ENCODE assay signal across 12 cellular contexts in genomic region chr5:88824141-88824540, GRCh38. TPM values are rescaled to one million over a fixed set of nuclear protein-coding genes. Genes with fewer than 3 reads are reported as not detected.
DNase-seq lines count a peak whose midpoint lies in the region; ATAC-seq and TF ChIP-seq lines count a peak whose summit lies in the region.
"Had no signal": no experiment of that assay in that cellular context is flagged by ENCODE, and none has a peak within 500 bp of the region (broad histone marks: within the 10 kb centered on the region; RNA-seq: fewer than 3 reads in every experiment).

No MANE protein-coding gene starts in this region.

- H3K4me3 ChIP-seq in heart right ventricle (peak overlapping the region in 5 of 10 donors; percentile 2 to 37 (median 29)), SJSA1 (no peak overlapping the region), lower lobe of right lung (no peak overlapping the region), transverse colon (no peak overlapping the region), SJCRH30 (no peak overlapping the region)
- H3K4me3 ChIP-seq: A549, body of pancreas had no signal

- in situ Hi-C loops in transverse colon (cut with MboI; ENCODE audit: low pct_ligation_motif_present in 1 of 4, low pct_unique_long_range_greater_than_20kb in 1 of 4, low sequenced_read_pairs in 3 of 4) = no loop called here

- DNase-seq in heart right ventricle = no peak
- DNase-seq in cardiac septum (ENCODE audit: low spot score) = no peak
- DNase-seq in SJSA1 (ENCODE audit: low read depth in 1 of 2, low spot score in 2 of 2) = no peak
- DNase-seq in lower lobe of right lung = no peak
- no peak for DNase-seq in transverse colon
- no peak for DNase-seq in SJCRH30
- DNase-seq in GM20000 (ENCODE audit: low spot score) = no peak
- no peak for DNase-seq in HuH-7.5 (ENCODE audit: low spot score)
- DNase-seq: CD4-positive, alpha-beta memory T cell; NCI-H1694 had no signal

- H3K36me3 ChIP-seq in heart right ventricle (peaks cover 0 to 35% (median 10%) of the 10 kb centered on the region in 9 donors), SJSA1 (no peaks in the 10 kb centered on the region; the same call in none of the 2 replicates), lower lobe of right lung (peaks cover 7% of the 10 kb centered on the region), transverse colon (no peaks in the 10 kb centered on the region), SJCRH30 (peaks cover 30% of the 10 kb centered on the region; the same call in 1 of the 2 replicates)

- H3K27me3 ChIP-seq in heart right ventricle = no peaks in the 10 kb centered on the region
- no peaks in the 10 kb centered on the region for H3K27me3 ChIP-seq in SJSA1 (replicated peaks)
- no peaks in the 10 kb centered on the region for H3K27me3 ChIP-seq in lower lobe of right lung (ENCODE audit: low read depth)
- H3K27me3 ChIP-seq in transverse colon = no peaks in the 10 kb centered on the region
- no peaks in the 10 kb centered on the region for H3K27me3 ChIP-seq in SJCRH30
- H3K27me3 ChIP-seq: body of pancreas had no signal

- H3K27ac ChIP-seq in heart right ventricle = peak overlapping the region in 8 of 10 donors; percentile 66 to 92 (median 80)
- peak overlapping the region; percentile 55 for H3K27ac ChIP-seq in SJSA1
- peak overlapping the region; percentile 55 for H3K27ac ChIP-seq in lower lobe of right lung
- peak overlapping the region; percentile 51 to 75 (median 65) for H3K27ac ChIP-seq in transverse colon
- no peak overlapping the region for H3K27ac ChIP-seq in SJCRH30
- H3K27ac ChIP-seq: A549 had no signal

- H3K9me3 ChIP-seq in heart right ventricle = no peaks in the 10 kb centered on the region
- no peaks in the 10 kb centered on the region for H3K9me3 ChIP-seq in SJSA1 (replicated peaks)
- H3K9me3 ChIP-seq in lower lobe of right lung = no peaks in the 10 kb centered on the region
- no peaks in the 10 kb centered on the region for H3K9me3 ChIP-seq in transverse colon
- no peaks in the 10 kb centered on the region for H3K9me3 ChIP-seq in SJCRH30 (replicated peaks)
- H3K9me3 ChIP-seq: A549, body of pancreas had no signal

- ATAC-seq in heart right ventricle (no peak), lower lobe of right lung (no peak)
- ATAC-seq: A549 had no signal

- H3K4me1 ChIP-seq in heart right ventricle (peaks cover 4 to 99% (median 70%) of the 10 kb centered on the region in 9 donors), SJSA1 (replicated peaks) (peaks cover 32% of the 10 kb centered on the region), lower lobe of right lung (peaks cover 51% of the 10 kb centered on the region), transverse colon (peaks cover 0 to 20% (median 9%) of the 10 kb centered on the region in 4 donors), SJCRH30 (peaks cover 35% of the 10 kb centered on the region)
- H3K4me1 ChIP-seq: A549 had no signal

- intact Hi-C loops in heart right ventricle (cut with DNase I) = loop anchor here in 1 of 10 donors (10.0 kb wide), 1 partner anchor 79 kb away; no protein-coding TSS in a partner anchor
- intact Hi-C loops in cardiac septum (cut with DNase I) = no loop called here
- intact Hi-C loops in lower lobe of right lung (cut with DNase I) = no loop called here
- intact Hi-C loops in transverse colon (cut with DNase I; ENCODE audit: low total_unique reads) = no loop called here

- TF ChIP-seq POLR2A in transverse colon (IDR thresholded peaks at IDR 0.05) = no peak

- no peak for TF ChIP-seq CTCF in heart right ventricle (IDR thresholded peaks at IDR 0.05)
- TF ChIP-seq CTCF in lower lobe of right lung (IDR thresholded peaks at IDR 0.05) = no peak
- TF ChIP-seq CTCF in transverse colon (IDR thresholded peaks at IDR 0.05) = no peak
- no peak for TF ChIP-seq CTCF in GM20000 (IDR thresholded peaks at IDR 0.05; ENCODE audit: extremely low read depth, missing control alignments)

- 19 to 41% methylated on average over 4 of the region's 4 CpGs for WGBS in heart right ventricle, 2 donors
- WGBS in transverse colon (ENCODE audit: low coverage in 1 of 2), 2 donors = 54 to 78% methylated on average over 4 of the region's 4 CpGs

- no peak for TF ChIP-seq EP300 in transverse colon (IDR thresholded peaks at IDR 0.05; ENCODE audit: low read depth)

RNA-seq across cellular contexts. Expression of gene MEF2C, which starts 58.8 kb away (rescaled TPM):
- 10 to 100 TPM; 38.8 to 88.7 (median 70.0) TPM for total RNA-seq in heart right ventricle
- 10 to 100 TPM; 11.2 to 25.6 TPM for polyA plus RNA-seq in heart right ventricle
- total RNA-seq in cardiac septum = 64.6 TPM
- total RNA-seq in SJSA1 (2014; rRNA removed; shearing (Covaris generic)) = 29.8 and 39.3 TPM in 2 replicates
- total RNA-seq in lower lobe of right lung = 42.0 TPM
- 10 to 100 TPM; 17.3 to 58.0 (median 23.5) TPM for total RNA-seq in transverse colon
- total RNA-seq in SJCRH30 (2014; rRNA removed; shearing (Covaris generic)) = 56.4 and 67.2 TPM in 2 replicates
